In the genomic region with DNA sequence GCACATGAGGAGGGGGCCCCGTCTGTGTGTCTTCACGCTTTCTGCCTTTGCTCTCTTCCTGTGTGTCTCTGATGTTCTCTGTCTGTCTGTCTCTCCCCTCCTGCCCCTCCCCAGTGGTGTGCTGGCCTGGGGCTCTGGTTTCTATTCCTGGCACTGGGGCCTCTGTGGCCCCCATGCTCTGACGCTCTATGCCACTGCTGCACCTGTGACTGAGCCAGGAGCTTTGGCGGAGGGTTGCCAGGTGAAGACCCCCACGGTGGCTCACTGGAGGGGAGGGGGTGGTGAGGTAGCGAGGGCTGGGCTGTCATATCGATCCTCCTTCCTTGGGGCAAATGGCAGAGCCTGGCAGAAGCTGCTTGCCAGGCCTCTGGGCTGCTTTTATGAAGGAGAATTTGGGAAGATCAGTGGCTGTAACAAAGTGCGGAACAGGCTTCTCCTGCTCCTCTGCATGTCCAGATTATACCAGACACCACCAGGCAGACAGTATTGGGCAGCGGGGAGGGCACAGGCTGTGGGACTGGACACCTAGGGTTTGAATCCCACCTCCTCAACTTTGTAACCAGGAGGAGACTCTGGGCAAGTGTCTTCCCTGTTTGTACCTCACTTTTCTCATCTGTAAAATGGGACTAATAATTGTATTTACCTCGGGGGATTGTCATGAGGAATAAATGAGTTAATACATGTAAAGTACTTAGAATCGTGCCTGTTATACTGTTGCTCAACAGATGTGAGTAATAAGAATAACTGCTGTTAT, we compare ENCODE assay signal across 10 cellular contexts.
"Had no signal": no experiment of that assay in that cellular context is flagged by ENCODE, and none has a peak within 500 bp of the region (broad histone marks: within the 10 kb centered on the region; RNA-seq: fewer than 3 reads in every experiment).

No MANE protein-coding gene starts in this region.

- H3K27me3 Mint-ChIP-seq: activated naive CD8-positive, alpha-beta T cell treated with anti-CD3 and anti-CD28 coated beads for 36 hours had no signal

- H3K4me3 Mint-ChIP-seq: activated CD8-positive, alpha-beta T cell treated with anti-CD3 and anti-CD28 coated beads, Interleukin-2, amount 10 ng/mL, durations not matched to agents 7 days and 5 days; activated naive CD8-positive, alpha-beta T cell treated with anti-CD3 and anti-CD28 coated beads for 36 hours; neural crest cell had no signal

- FAIRE-seq: small intestine had no signal

- H3K9me3 Mint-ChIP-seq: activated naive CD8-positive, alpha-beta T cell treated with anti-CD3 and anti-CD28 coated beads for 36 hours; neural crest cell had no signal

- H3K27ac Mint-ChIP-seq: activated CD8-positive, alpha-beta T cell treated with anti-CD3 and anti-CD28 coated beads, Interleukin-2, amount 10 ng/mL, durations not matched to agents 7 days and 5 days; activated naive CD8-positive, alpha-beta T cell treated with anti-CD3 and anti-CD28 coated beads for 36 hours had no signal

- H3K36me3 ChIP-seq: brain microvascular endothelial cell, left lung had no signal

- H3K27me3 ChIP-seq: brain microvascular endothelial cell, left lung had no signal

- H3K4me3 ChIP-seq: left lung had no signal

- H3K27ac ChIP-seq: brain microvascular endothelial cell, left lung had no signal

- H3K36me3 Mint-ChIP-seq: activated naive CD8-positive, alpha-beta T cell treated with anti-CD3 and anti-CD28 coated beads for 36 hours had no signal

- H3K9me3 ChIP-seq: left lung had no signal

- H3K4me1 ChIP-seq: left lung had no signal

- DNase-seq: activated CD4-positive, alpha-beta T cell treated with anti-CD3 and anti-CD28 coated beads for 1 hour; activated CD8-positive, alpha-beta T cell treated with anti-CD3 and anti-CD28 coated beads, Interleukin-2, amount 10 ng/mL, durations not matched to agents 7 days and 5 days; activated naive CD8-positive, alpha-beta T cell treated with anti-CD3 and anti-CD28 coated beads for 36 hours; brain microvascular endothelial cell; cerebellar nuclear complex; foreskin melanocyte; left lung; mesendoderm; small intestine had no signal
